12 cellular contexts compared by ENCODE assay signal in the genomic region with DNA sequence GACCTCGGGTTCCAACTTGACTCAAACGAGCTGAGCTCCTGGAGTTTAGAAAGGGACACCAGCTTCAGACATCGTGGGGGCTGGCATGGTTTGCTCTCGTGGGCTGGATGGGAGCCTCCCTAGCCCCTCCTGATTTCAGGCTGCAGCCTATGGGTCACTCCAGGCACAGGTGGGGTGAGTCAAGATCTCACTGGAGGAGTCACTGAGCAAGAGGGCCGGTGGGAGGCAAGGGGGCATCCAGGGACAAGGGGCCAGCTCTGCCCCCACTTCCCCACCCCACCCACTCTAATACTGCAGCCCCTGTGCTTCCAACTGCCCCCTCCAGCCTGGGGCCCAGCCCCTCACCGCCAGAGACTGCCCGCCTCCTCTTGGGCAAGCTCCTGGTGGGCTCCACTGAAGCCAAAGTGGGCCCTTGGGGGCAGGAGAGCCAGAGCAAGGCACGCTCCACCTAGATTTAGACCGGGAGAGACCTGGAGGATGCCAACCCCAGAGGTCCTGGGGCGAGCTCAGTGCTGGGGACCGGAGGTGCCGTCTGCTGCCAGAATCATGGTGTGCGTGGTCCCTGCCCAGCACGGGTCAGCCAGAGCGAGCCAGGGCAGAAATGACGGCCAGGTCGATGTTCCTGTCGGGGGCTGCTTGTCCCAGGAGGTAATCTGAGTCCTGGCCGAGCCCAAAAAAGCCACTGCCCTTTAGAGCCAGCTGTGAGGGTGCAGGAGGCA. TPM values are rescaled to one million over a fixed set of nuclear protein-coding genes. Genes with fewer than 3 reads are reported as not detected.
A peak's percentile ranks its signal among the peaks of the same experiment; 100 is the strongest.
DNase-seq lines count a peak whose midpoint lies in the region; ATAC-seq and TF ChIP-seq lines count a peak whose summit lies in the region.
"Had no signal": no experiment of that assay in that cellular context is flagged by ENCODE, and none has a peak within 500 bp of the region (broad histone marks: within the 10 kb centered on the region; RNA-seq: fewer than 3 reads in every experiment).

No MANE protein-coding gene starts in this region.

- no peaks in the 10 kb centered on the region for H3K9me3 ChIP-seq in upper lobe of right lung
- no peaks in the 10 kb centered on the region for H3K9me3 ChIP-seq in osteoblast (ENCODE audit: low read depth, low read length)

- H3K36me3 ChIP-seq in upper lobe of right lung (peaks cover 18% of the 10 kb centered on the region), osteoblast (ENCODE audit: insufficient read depth, low read length) (peaks cover 45% of the 10 kb centered on the region)

- peak overlapping the region; percentile 30 for H3K27ac Mint-ChIP-seq in activated naive CD8-positive, alpha-beta T cell treated with anti-CD3 and anti-CD28 coated beads, Interleukin-2, amount 10 ng/mL, durations not matched to agents 7 days and 5 days
- no peak overlapping the region for H3K27ac Mint-ChIP-seq in activated naive CD8-positive, alpha-beta T cell treated with anti-CD3 and anti-CD28 coated beads for 36 hours
- H3K27ac Mint-ChIP-seq in activated T-helper 17 cell treated with anti-CD3 and anti-CD28 coated beads, Interleukin-2, amount 50 U/mL, for 72 hours, result peak overlapping the region; percentile 17
- H3K27ac Mint-ChIP-seq in nephron, result peak overlapping the region; percentile 27 to 52 (median 45)

- POLR2A ChIA-PET in activated naive CD8-positive, alpha-beta T cell treated with anti-CD3 and anti-CD28 coated beads, Interleukin-2, amount 10 ng/mL, durations not matched to agents 7 days and 5 days (lab: Charles Lee), result interaction anchor here (0.9 to 2.4 kb wide), 5 partner anchors 57 to 198 kb away, joined by 3 to 13 read pairs (median 8); partner anchors contain the start of genes CD7 and DCXR
- POLR2A ChIA-PET in HEK293T (lab: Yijun Ruan, JAX), result interaction anchor here (1.9 kb wide), 1 partner anchor 57 kb away, joined by 13 read pairs; no protein-coding TSS in a partner anchor

- H3K4me2 ChIP-seq in osteoblast (ENCODE audit: insufficient read depth, low read length), result no peak overlapping the region

- CTCF ChIA-PET in HEK293T (lab: Yijun Ruan, JAX), result interaction anchor here (0.7 to 2.1 kb wide), 8 partner anchors 9 to 174 kb away, joined by 3 to 8 read pairs (median 6); no protein-coding TSS in a partner anchor

- no peaks in the 10 kb centered on the region for H3K9me3 Mint-ChIP-seq in activated naive CD8-positive, alpha-beta T cell treated with anti-CD3 and anti-CD28 coated beads, Interleukin-2, amount 10 ng/mL, durations not matched to agents 7 days and 5 days
- no peaks in the 10 kb centered on the region for H3K9me3 Mint-ChIP-seq in activated naive CD8-positive, alpha-beta T cell treated with anti-CD3 and anti-CD28 coated beads for 36 hours
- H3K9me3 Mint-ChIP-seq in activated T-helper 17 cell treated with anti-CD3 and anti-CD28 coated beads, Interleukin-2, amount 50 U/mL, for 72 hours, result no peaks in the 10 kb centered on the region
- H3K9me3 Mint-ChIP-seq in nephron, result no peaks in the 10 kb centered on the region

- DNase-seq in activated naive CD8-positive, alpha-beta T cell treated with anti-CD3 and anti-CD28 coated beads, Interleukin-2, amount 10 ng/mL, durations not matched to agents 7 days and 5 days, result no peak
- DNase-seq in activated naive CD8-positive, alpha-beta T cell treated with anti-CD3 and anti-CD28 coated beads for 36 hours, result no peak
- DNase-seq in upper lobe of right lung, result peak; percentile 67
- DNase-seq in osteoblast (ENCODE audit: insufficient read length, low spot score, missing footprints), result no peak
- no peak for DNase-seq in HEK293T (ENCODE audit: extremely low spot score)
- DNase-seq: activated CD4-positive, alpha-beta T cell treated with anti-CD3 and anti-CD28 coated beads for 4 hours; activated T-cell treated with anti-CD3 and anti-CD28 coated beads, Interleukin-2, amount 50 U/mL, for 48 hours; DMS153; NCI-H1092 had no signal

- peak overlapping the region; percentile 10 for H3K4me3 Mint-ChIP-seq in activated naive CD8-positive, alpha-beta T cell treated with anti-CD3 and anti-CD28 coated beads, Interleukin-2, amount 10 ng/mL, durations not matched to agents 7 days and 5 days
- H3K4me3 Mint-ChIP-seq in activated naive CD8-positive, alpha-beta T cell treated with anti-CD3 and anti-CD28 coated beads for 36 hours, result no peak overlapping the region
- peak overlapping the region; percentile 53 for H3K4me3 Mint-ChIP-seq in activated T-helper 17 cell treated with anti-CD3 and anti-CD28 coated beads, Interleukin-2, amount 50 U/mL, for 72 hours
- peak overlapping the region in 1 of 3 experiments; percentile 17 for H3K4me3 Mint-ChIP-seq in nephron

- H3K27me3 ChIP-seq in upper lobe of right lung (no peaks in the 10 kb centered on the region), osteoblast (ENCODE audit: insufficient read depth, low read length) (no peaks in the 10 kb centered on the region)

- TF ChIP-seq CTCF in nephron (IDR thresholded peaks at IDR 0.05; ENCODE audit: unreplicated experiment in 3 of 3) (no peak), upper lobe of right lung (IDR thresholded peaks at IDR 0.05) (no peak), osteoblast (IDR thresholded peaks at IDR 0.05; ENCODE audit: extremely low read depth, low read depth, low read length) (no peak)

- no peaks in the 10 kb centered on the region for H3K27me3 Mint-ChIP-seq in activated naive CD8-positive, alpha-beta T cell treated with anti-CD3 and anti-CD28 coated beads, Interleukin-2, amount 10 ng/mL, durations not matched to agents 7 days and 5 days
- no peaks in the 10 kb centered on the region for H3K27me3 Mint-ChIP-seq in activated naive CD8-positive, alpha-beta T cell treated with anti-CD3 and anti-CD28 coated beads for 36 hours
- no peaks in the 10 kb centered on the region for H3K27me3 Mint-ChIP-seq in activated T-helper 17 cell treated with anti-CD3 and anti-CD28 coated beads, Interleukin-2, amount 50 U/mL, for 72 hours
- no peaks in the 10 kb centered on the region for H3K27me3 Mint-ChIP-seq in nephron (ENCODE audit: low read depth)

- peaks cover 96% of the 10 kb centered on the region for H3K79me2 ChIP-seq in osteoblast (ENCODE audit: insufficient read depth, low read length)

- H3K4me1 Mint-ChIP-seq in activated naive CD8-positive, alpha-beta T cell treated with anti-CD3 and anti-CD28 coated beads, Interleukin-2, amount 10 ng/mL, durations not matched to agents 7 days and 5 days, result peaks cover 22% of the 10 kb centered on the region
- H3K4me1 Mint-ChIP-seq in activated naive CD8-positive, alpha-beta T cell treated with anti-CD3 and anti-CD28 coated beads for 36 hours, result peaks cover 15% of the 10 kb centered on the region
- peaks cover 8% of the 10 kb centered on the region for H3K4me1 Mint-ChIP-seq in activated T-helper 17 cell treated with anti-CD3 and anti-CD28 coated beads, Interleukin-2, amount 50 U/mL, for 72 hours
- H3K4me1 Mint-ChIP-seq in nephron, result peaks cover 28% of the 10 kb centered on the region

- no peak overlapping the region for H2AFZ ChIP-seq in osteoblast (ENCODE audit: low read length)

- H4K20me1 ChIP-seq in osteoblast (ENCODE audit: insufficient read depth, low read length), result peaks cover 92% of the 10 kb centered on the region

- intact Hi-C loops in upper lobe of right lung (cut with DNase I), result loop anchor here (5.0 kb wide), 1 partner anchor 87 kb away; no protein-coding TSS in a partner anchor

- H3K27ac ChIP-seq in upper lobe of right lung, result no peak overlapping the region
- no peak overlapping the region for H3K27ac ChIP-seq in osteoblast (ENCODE audit: low read depth, low read length)

- peaks cover 5% of the 10 kb centered on the region for H3K36me3 Mint-ChIP-seq in activated naive CD8-positive, alpha-beta T cell treated with anti-CD3 and anti-CD28 coated beads, Interleukin-2, amount 10 ng/mL, durations not matched to agents 7 days and 5 days
- H3K36me3 Mint-ChIP-seq in activated naive CD8-positive, alpha-beta T cell treated with anti-CD3 and anti-CD28 coated beads for 36 hours, result peaks cover 4% of the 10 kb centered on the region
- H3K36me3 Mint-ChIP-seq in activated T-helper 17 cell treated with anti-CD3 and anti-CD28 coated beads, Interleukin-2, amount 50 U/mL, for 72 hours (ENCODE audit: low read depth), result peaks cover 75% of the 10 kb centered on the region
- no peaks in the 10 kb centered on the region for H3K36me3 Mint-ChIP-seq in nephron (ENCODE audit: low read depth)

- H3K4me1 ChIP-seq in upper lobe of right lung (peaks cover 60% of the 10 kb centered on the region), osteoblast (ENCODE audit: insufficient read depth, low read length) (peaks cover 11% of the 10 kb centered on the region)

- H3K4me3 ChIP-seq in upper lobe of right lung, result no peak overlapping the region
- no peak overlapping the region for H3K4me3 ChIP-seq in osteoblast (ENCODE audit: insufficient read depth, low read length)

- ATAC-seq in activated naive CD8-positive, alpha-beta T cell treated with anti-CD3 and anti-CD28 coated beads, Interleukin-2, amount 10 ng/mL, durations not matched to agents 7 days and 5 days (ENCODE audit: low read depth), result no peak
- ATAC-seq in activated T-helper 17 cell treated with anti-CD3 and anti-CD28 coated beads, Interleukin-2, amount 50 U/mL, for 72 hours (replicated peaks), result no peak
- ATAC-seq in upper lobe of right lung, result no peak
- no peak for ATAC-seq in HG03432 (IDR thresholded peaks at IDR 0.05; ENCODE audit: unreplicated experiment)

TF ChIP-seq in HEK293T, 16 proteins besides CTCF, POLR2A, EP300 and RAD21 (continues in another document):
- TF ChIP-seq FOXM1 (IDR thresholded peaks at IDR 0.05; ENCODE audit: borderline replicate concordance) (no peak), LEF1 (IDR thresholded peaks at IDR 0.05; ENCODE audit: borderline replicate concordance) (no peak)

RNA-seq across cellular contexts. Expression of gene SLC16A3, which starts 6.4 kb away (rescaled TPM):
- total RNA-seq in activated naive CD8-positive, alpha-beta T cell treated with anti-CD3 and anti-CD28 coated beads, Interleukin-2, amount 10 ng/mL, durations not matched to agents 7 days and 5 days, result 100 to 1,000 TPM; 195 to 211 TPM
- 10 to 100 TPM; 75.8 to 79.3 TPM for total RNA-seq in activated naive CD8-positive, alpha-beta T cell treated with anti-CD3 and anti-CD28 coated beads for 36 hours
- 100 to 1,000 TPM; 167 to 309 TPM for total RNA-seq in activated T-helper 17 cell treated with anti-CD3 and anti-CD28 coated beads, Interleukin-2, amount 50 U/mL, for 72 hours
- 77.5 TPM for total RNA-seq in upper lobe of right lung
- total RNA-seq in osteoblast, result 129 and 222 TPM in 2 replicates

RNA-seq across cellular contexts. Expression of gene CCDC57, which starts 22.6 kb away (rescaled TPM):
- 10 to 100 TPM; 79.5 to 81.7 TPM for total RNA-seq in activated naive CD8-positive, alpha-beta T cell treated with anti-CD3 and anti-CD28 coated beads, Interleukin-2, amount 10 ng/mL, durations not matched to agents 7 days and 5 days
- total RNA-seq in activated naive CD8-positive, alpha-beta T cell treated with anti-CD3 and anti-CD28 coated beads for 36 hours, result 10 to 100 TPM; 59.5 to 65.1 TPM
- 10 to 100 TPM; 36.9 to 37.7 TPM for total RNA-seq in activated T-helper 17 cell treated with anti-CD3 and anti-CD28 coated beads, Interleukin-2, amount 50 U/mL, for 72 hours
- total RNA-seq in upper lobe of right lung (50.5 TPM), osteoblast (21.0 and 25.9 TPM in 2 replicates)

RNA-seq across cellular contexts. Expression of gene CSNK1D, which starts 38.3 kb away (rescaled TPM):
- total RNA-seq in activated naive CD8-positive, alpha-beta T cell treated with anti-CD3 and anti-CD28 coated beads, Interleukin-2, amount 10 ng/mL, durations not matched to agents 7 days and 5 days, result 100 to 1,000 TPM; 135 to 140 TPM
- 100 to 1,000 TPM; 110 to 115 TPM for total RNA-seq in activated naive CD8-positive, alpha-beta T cell treated with anti-CD3 and anti-CD28 coated beads for 36 hours
- total RNA-seq in activated T-helper 17 cell treated with anti-CD3 and anti-CD28 coated beads, Interleukin-2, amount 50 U/mL, for 72 hours, result 100 to 1,000 TPM; 140 to 142 TPM
- 150 TPM for total RNA-seq in upper lobe of right lung
- 45.4 and 50.3 TPM in 2 replicates for total RNA-seq in osteoblast
